ENCODE assay signal across 11 cellular contexts in the genomic region with DNA sequence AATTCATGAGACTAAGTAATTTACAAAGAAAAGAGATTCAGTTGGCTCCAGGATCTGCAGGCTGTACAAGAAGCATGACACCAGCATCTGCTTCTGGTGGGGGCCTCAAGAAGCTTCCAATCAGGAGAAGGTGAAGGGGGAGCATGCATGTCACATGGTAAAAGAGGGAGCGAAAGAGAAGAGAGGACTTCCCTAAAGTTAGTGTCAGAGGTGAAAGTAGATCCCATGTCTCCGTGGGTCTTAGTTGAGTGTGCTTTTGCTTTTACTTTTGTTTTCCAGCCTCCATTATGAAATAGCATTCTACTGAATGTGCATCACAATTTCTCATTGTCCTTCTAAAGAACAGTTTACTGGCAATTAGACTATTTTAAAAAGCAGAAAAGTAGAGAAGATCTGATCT.
A peak's percentile ranks its signal among the peaks of the same experiment; 100 is the strongest.
DNase-seq lines count a peak whose midpoint lies in the region; ATAC-seq lines count a peak whose summit lies in the region.
"Had no signal": no experiment of that assay in that cellular context is flagged by ENCODE, and none has a peak within 500 bp of the region (broad histone marks: within the 10 kb centered on the region; RNA-seq: fewer than 3 reads in every experiment).

No MANE protein-coding gene starts in this region.

- H3K4me3 ChIP-seq in subcutaneous abdominal adipose tissue (ENCODE audit: low read depth in 1 of 5, low read length in 5 of 5), result peak overlapping the region in 3 of 5 donors; percentile 33 to 38 (median 35)

- peaks cover 11% of the 10 kb centered on the region for H3K4me1 Mint-ChIP-seq in activated naive CD4-positive, alpha-beta T cell treated with anti-CD3 and anti-CD28 coated beads, Interleukin-2, amount 50 U/mL, for 24 hours

- H3K27me3 Mint-ChIP-seq in activated naive CD4-positive, alpha-beta T cell treated with anti-CD3 and anti-CD28 coated beads, Interleukin-2, amount 50 U/mL, for 24 hours, result no peaks in the 10 kb centered on the region
- H3K27me3 Mint-ChIP-seq: natural killer cell treated with Interleukin-12 subunit alpha and Interleukin-12 subunit beta and Interleukin-15 and Interleukin-18, amount 100 ng/mL, for 72 hours had no signal

- no peak overlapping the region for H3K27ac ChIP-seq in subcutaneous abdominal adipose tissue (ENCODE audit: low read depth, low read length)

- H3K4me1 ChIP-seq in subcutaneous abdominal adipose tissue (ENCODE audit: control insufficient read depth in 5 of 5, insufficient read depth in 5 of 5, low read length in 5 of 5), result peaks cover 0 to 5% (median 0%) of the 10 kb centered on the region in 5 donors

- peak; percentile 83 for ATAC-seq in HG02884 (IDR thresholded peaks at IDR 0.05; ENCODE audit: unreplicated experiment)
- ATAC-seq: PC-3 had no signal

- peak overlapping the region; percentile 14 for H3K27ac Mint-ChIP-seq in activated naive CD4-positive, alpha-beta T cell treated with anti-CD3 and anti-CD28 coated beads, Interleukin-2, amount 50 U/mL, for 24 hours

- H3K27me3 ChIP-seq in subcutaneous abdominal adipose tissue (ENCODE audit: control insufficient read depth in 5 of 5, insufficient read depth in 4 of 5, low read length in 5 of 5), result no peaks in the 10 kb centered on the region

- no peaks in the 10 kb centered on the region for H3K36me3 Mint-ChIP-seq in activated naive CD4-positive, alpha-beta T cell treated with anti-CD3 and anti-CD28 coated beads, Interleukin-2, amount 50 U/mL, for 24 hours

- no peak overlapping the region for H3K9ac ChIP-seq in subcutaneous abdominal adipose tissue (ENCODE audit: low read length in 5 of 5)

- no peaks in the 10 kb centered on the region for H3K9me3 Mint-ChIP-seq in activated naive CD4-positive, alpha-beta T cell treated with anti-CD3 and anti-CD28 coated beads, Interleukin-2, amount 50 U/mL, for 24 hours

- no peaks in the 10 kb centered on the region for H3K9me3 ChIP-seq in subcutaneous abdominal adipose tissue (ENCODE audit: control insufficient read depth in 5 of 5, low read length in 5 of 5)

- no peaks in the 10 kb centered on the region for H3K36me3 ChIP-seq in subcutaneous abdominal adipose tissue (ENCODE audit: control insufficient read depth in 5 of 5, insufficient read depth in 5 of 5, low read length in 5 of 5)

- H3K4me3 Mint-ChIP-seq in activated naive CD4-positive, alpha-beta T cell treated with anti-CD3 and anti-CD28 coated beads, Interleukin-2, amount 50 U/mL, for 24 hours, result peak overlapping the region; percentile 39
- H3K4me3 Mint-ChIP-seq: natural killer cell treated with Interleukin-12 subunit alpha and Interleukin-12 subunit beta and Interleukin-15 and Interleukin-18, amount 100 ng/mL, for 72 hours had no signal

- no peak for DNase-seq in activated naive CD4-positive, alpha-beta T cell (lab: John Stamatoyannopoulos, UW)
- peak; percentile 70 for DNase-seq in NOMO-1 treated with dmso at 0.1 percent for 144 hours (lab: John Stamatoyannopoulos, UW; ENCODE audit: unreplicated experiment)
- DNase-seq in SIG-M5 (lab: John Stamatoyannopoulos, UW), result no peak
- DNase-seq in GOT3 (lab: John Stamatoyannopoulos, UW), result no peak
- no peak for DNase-seq in cerebellar nuclear complex (lab: John Stamatoyannopoulos, UW)
- DNase-seq: activated CD8-positive, alpha-beta memory T cell treated with anti-CD3 and anti-CD28 coated beads, Interleukin-2, amount 50 U/mL, for 48 hours; PC-3 had no signal
